Comparison of ENCODE assay signal across 12 cellular contexts in the genomic region with DNA sequence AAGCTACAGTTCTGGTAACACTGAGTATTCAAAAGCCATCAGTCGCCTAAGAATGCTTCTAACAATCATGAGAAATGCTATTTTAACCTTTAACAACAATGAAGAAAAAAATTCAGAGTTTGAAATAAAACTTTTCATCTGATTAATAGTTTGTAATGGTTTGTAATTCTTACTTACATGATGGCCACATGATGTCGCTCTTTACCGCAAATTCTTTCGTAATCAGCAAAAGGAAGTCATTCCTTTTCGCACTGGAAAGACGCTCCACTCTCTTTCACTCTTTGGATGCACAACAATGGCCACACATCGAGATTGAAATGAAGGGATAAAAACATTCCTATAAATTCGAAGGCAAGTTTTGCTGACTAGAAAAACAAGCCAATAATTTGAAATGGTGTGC. TPM values are rescaled to one million over a fixed set of nuclear protein-coding genes. Genes with fewer than 3 reads are reported as not detected.
A peak's percentile ranks its signal among the peaks of the same experiment; 100 is the strongest.
DNase-seq lines count a peak whose midpoint lies in the region; ATAC-seq, FAIRE-seq and TF ChIP-seq lines count a peak whose summit lies in the region.
"Had no signal": no experiment of that assay in that cellular context is flagged by ENCODE, and none has a peak within 500 bp of the region (broad histone marks: within the 10 kb centered on the region; RNA-seq: fewer than 3 reads in every experiment).

A gene with protein sequence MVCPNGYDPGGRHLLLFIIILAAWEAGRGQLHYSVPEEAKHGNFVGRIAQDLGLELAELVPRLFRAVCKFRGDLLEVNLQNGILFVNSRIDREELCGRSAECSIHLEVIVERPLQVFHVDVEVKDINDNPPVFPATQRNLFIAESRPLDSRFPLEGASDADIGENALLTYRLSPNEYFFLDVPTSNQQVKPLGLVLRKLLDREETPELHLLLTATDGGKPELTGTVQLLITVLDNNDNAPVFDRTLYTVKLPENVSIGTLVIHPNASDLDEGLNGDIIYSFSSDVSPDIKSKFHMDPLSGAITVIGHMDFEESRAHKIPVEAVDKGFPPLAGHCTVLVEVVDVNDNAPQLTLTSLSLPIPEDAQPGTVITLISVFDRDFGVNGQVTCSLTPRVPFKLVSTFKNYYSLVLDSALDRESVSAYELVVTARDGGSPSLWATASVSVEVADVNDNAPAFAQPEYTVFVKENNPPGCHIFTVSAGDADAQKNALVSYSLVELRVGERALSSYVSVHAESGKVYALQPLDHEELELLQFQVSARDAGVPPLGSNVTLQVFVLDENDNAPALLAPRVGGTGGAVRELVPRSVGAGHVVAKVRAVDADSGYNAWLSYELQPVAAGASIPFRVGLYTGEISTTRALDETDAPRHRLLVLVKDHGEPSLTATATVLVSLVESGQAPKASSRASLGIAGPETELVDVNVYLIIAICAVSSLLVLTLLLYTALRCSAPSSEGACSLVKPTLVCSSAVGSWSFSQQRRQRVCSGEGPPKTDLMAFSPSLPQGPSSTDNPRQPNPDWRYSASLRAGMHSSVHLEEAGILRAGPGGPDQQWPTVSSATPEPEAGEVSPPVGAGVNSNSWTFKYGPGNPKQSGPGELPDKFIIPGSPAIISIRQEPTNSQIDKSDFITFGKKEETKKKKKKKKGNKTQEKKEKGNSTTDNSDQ (plus strand): TSS at position 277 of the 400 bp plus-strand sequence. CDS start 115 bp downstream, at position 392.

- DNase-seq in NCI-H82 (lab: John Stamatoyannopoulos, UW) = peak; percentile 1
- DNase-seq in NCI-H82 treated with DMSO at 0.1 percent for 48 hours (lab: John Stamatoyannopoulos, UW; ENCODE audit: unreplicated experiment) = no peak
- DNase-seq in SK-MEL-5 (ENCODE audit: low read depth, low spot score) = peak; percentile 64
- DNase-seq in fibroblast of villous mesenchyme (ENCODE audit: low read depth) = peak; percentile 18
- peak; percentile 66 for DNase-seq in superior temporal gyrus (ENCODE audit: extremely low spot score)
- DNase-seq in GM12891 (ENCODE audit: insufficient read length, low spot score) = no peak
- no peak for DNase-seq in naive thymus-derived CD8-positive, alpha-beta T cell
- no peak for DNase-seq in testis
- DNase-seq: activated CD4-positive, alpha-beta T cell treated with anti-CD3 and anti-CD28 coated beads, Interleukin-2, amount 50 U/mL, for 4 hours; left ventricle myocardium superior had no signal

- H3K4me1 Mint-ChIP-seq in naive thymus-derived CD8-positive, alpha-beta T cell = no peaks in the 10 kb centered on the region

- POLR2A ChIA-PET in naive thymus-derived CD8-positive, alpha-beta T cell (lab: Charles Lee) = no interaction called here

- WGBS in testis, 2 donors = 2 to 9% methylated on average over 8 of the region's 8 CpGs

- H3K4me3 Mint-ChIP-seq in naive thymus-derived CD8-positive, alpha-beta T cell = no peak within 1 kb of the TSS

- H3K4me1 ChIP-seq in testis = no peaks in the 10 kb centered on the region

- TF ChIP-seq POLR2A in GM12891 (IDR thresholded peaks at IDR 0.05; ENCODE audit: low read depth, low read length) = no peak
- no peak for TF ChIP-seq POLR2A in testis (IDR thresholded peaks at IDR 0.05)

- H3K9me3 ChIP-seq in testis = no peaks in the 10 kb centered on the region

- no peak for ATAC-seq in naive thymus-derived CD8-positive, alpha-beta T cell
- ATAC-seq: esophagus mucosa, left ventricle myocardium superior had no signal

- TF ChIP-seq CTCF in fibroblast of villous mesenchyme (IDR thresholded peaks at IDR 0.05; ENCODE audit: insufficient read depth, low read depth, low read length) (no peak), testis (IDR thresholded peaks at IDR 0.05) (peak in 1 of 3 experiments; percentile 5)

- peaks cover 0 to 59% (median 25%) of the 10 kb centered on the region in 9 donors for H3K9me3 Mint-ChIP-seq in naive thymus-derived CD8-positive, alpha-beta T cell

- no peaks in the 10 kb centered on the region for H3K36me3 ChIP-seq in testis (ENCODE audit: low read depth, missing control alignments)

- in situ Hi-C loops in SK-MEL-5 (cut with HindIII; ENCODE audit: low pct_unique_long_range_greater_than_20kb, low sequenced_read_pairs) = no loop called here

- peaks cover 23 to 61% (median 35%) of the 10 kb centered on the region in 5 donors for H3K27me3 Mint-ChIP-seq in naive thymus-derived CD8-positive, alpha-beta T cell

- no peak within 1 kb of the TSS for H3K27ac ChIP-seq in testis

- H3K27ac Mint-ChIP-seq in naive thymus-derived CD8-positive, alpha-beta T cell = no peak within 1 kb of the TSS

- intact Hi-C loops in testis (cut with DNase I; ENCODE audit: low total_unique reads) = no loop called here

- no peaks in the 10 kb centered on the region for H3K27me3 ChIP-seq in testis

- peaks cover 16 to 27% (median 17%) of the 10 kb centered on the region in 3 donors for H3K36me3 Mint-ChIP-seq in naive thymus-derived CD8-positive, alpha-beta T cell

- FAIRE-seq in GM12891 (lab: Jason Lieb, UNC) = no peak
- FAIRE-seq: HTR-8/SVneo had no signal

- H3K4me3 ChIP-seq in fibroblast of villous mesenchyme (ENCODE audit: low read depth, low read length) = peak within 1 kb of the TSS; percentile 33
- no peak within 1 kb of the TSS for H3K4me3 ChIP-seq in testis

TF ChIP-seq in GM12891, 5 proteins besides CTCF, POLR2A, EP300 and RAD21:
- TF ChIP-seq POLR2AphosphoS5 (IDR thresholded peaks at IDR 0.05; ENCODE audit: low read depth, low read length) = no peak
- TF ChIP-seq SPI1 (IDR thresholded peaks at IDR 0.05; ENCODE audit: low read depth, low read length) = no peak
- no peak for TF ChIP-seq TAF1 (IDR thresholded peaks at IDR 0.05; ENCODE audit: low read depth, low read length)
- TF ChIP-seq POU2F2 (IDR thresholded peaks at IDR 0.05; ENCODE audit: low read depth, low read length) = no peak
- TF ChIP-seq PAX5 (IDR thresholded peaks at IDR 0.05; ENCODE audit: insufficient read depth, low read length, severe bottlenecking) = no peak

RNA-seq across cellular contexts. Expression of the gene that starts here (rescaled TPM):
- 1.3 and 1.4 TPM in 2 replicates for total RNA-seq in SK-MEL-5 (2014; rRNA removed; shearing (Covaris generic))
- 1.5 and 3.1 TPM in 2 replicates for polyA plus RNA-seq in SK-MEL-5 (2015; cell fraction: cytosol; rRNA removed)
- polyA plus RNA-seq in SK-MEL-5 (2015; cell fraction: nucleus; rRNA removed) = 0.20 and 0.68 TPM in 2 replicates
- total RNA-seq in fibroblast of villous mesenchyme = 0.32 and 0.86 TPM in 2 replicates
- 0.19 TPM for polyA plus RNA-seq in GM12891 (2012; ENCODE audit: low read depth, missing spikeins)
- not detected for total RNA-seq in naive thymus-derived CD8-positive, alpha-beta T cell
- polyA plus RNA-seq in naive thymus-derived CD8-positive, alpha-beta T cell = not detected
- 1 to 10 TPM; 2.7 to 3.8 TPM for total RNA-seq in testis
- polyA plus RNA-seq in testis (ENCODE audit: insufficient read depth, low read depth, low replicate concordance) = 0.78 TPM

Comparison
In these comparisons a context has a peak if more than half of its experiments do, and no peak if none do; other contexts are left out.
1. DNase-seq: peak in NCI-H82 (single experiment), SK-MEL-5 (single experiment) and superior temporal gyrus (single experiment); none in NCI-H82 treated with DMSO at 0.1 percent for 48 hours (single experiment), GM12891 (single experiment), naive thymus-derived CD8-positive, alpha-beta T cell (0 of 10) and testis (single experiment).
2. Peak in DNase-seq and H3K4me3 ChIP-seq in fibroblast of villous mesenchyme; RNA of the gene not detected or under 1 TPM.